In the genomic region with DNA sequence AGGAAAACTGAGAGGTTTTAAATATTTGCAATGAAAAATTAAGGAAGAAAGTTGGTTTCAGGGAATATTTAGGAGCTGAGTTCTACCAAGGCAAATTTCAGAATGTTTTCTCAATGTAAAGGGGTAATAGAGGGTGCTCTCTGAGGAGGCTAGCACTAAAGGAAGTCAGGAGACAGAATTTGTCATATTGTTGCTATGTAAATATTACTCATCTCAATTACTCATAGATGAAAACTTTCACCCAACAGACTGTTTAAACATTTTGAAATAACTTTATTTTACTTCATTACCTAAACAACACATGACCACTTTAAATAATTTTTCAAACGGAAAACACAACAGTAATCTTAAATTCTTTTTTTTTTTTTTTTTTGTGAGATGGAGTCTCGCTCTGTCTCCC, we compare ENCODE assay signal across 19 cellular contexts.
DNase-seq lines count a peak whose midpoint lies in the region; ATAC-seq and TF ChIP-seq lines count a peak whose summit lies in the region.
"Had no signal": no experiment of that assay in that cellular context is flagged by ENCODE, and none has a peak within 500 bp of the region (broad histone marks: within the 10 kb centered on the region; RNA-seq: fewer than 3 reads in every experiment).

No MANE protein-coding gene starts in this region.

- no peak overlapping the region for H3K4me3 ChIP-seq in astrocyte of the spinal cord (ENCODE audit: low read depth, low read length)
- H3K4me3 ChIP-seq: Peyer's patch, psoas muscle, suprapubic skin had no signal

- in situ Hi-C loops in astrocyte of the spinal cord (cut with HindIII; ENCODE audit: low sequenced_read_pairs) = no loop called here

- TF ChIP-seq CTCF in astrocyte of the spinal cord (IDR thresholded peaks at IDR 0.05; ENCODE audit: low read depth, low read length) = no peak

- no peak for ATAC-seq in GM21447 (IDR thresholded peaks at IDR 0.05; ENCODE audit: unreplicated experiment)
- ATAC-seq: activated CD4-positive, CD25-positive, alpha-beta regulatory T cell treated with anti-CD3 and anti-CD28 coated beads, Interleukin-2, amount 50 U/mL, for 24 hours; left lobe of liver; naive thymus-derived CD8-positive, alpha-beta T cell; psoas muscle had no signal

- DNase-seq in A172 (ENCODE audit: low spot score) = peak; percentile 82
- peak; percentile 42 for DNase-seq in HS-5 (ENCODE audit: low read depth)
- peak; percentile 64 for DNase-seq in astrocyte of the spinal cord (ENCODE audit: low read depth, low spot score)
- DNase-seq in iris pigment epithelial cell (ENCODE audit: low read depth) = peak; percentile 17
- no peak for DNase-seq in GOT3 (lab: John Stamatoyannopoulos, UW)
- no peak for DNase-seq in NCI-H2107 treated with DMSO at 0.1 percent for 48 hours (lab: John Stamatoyannopoulos, UW; ENCODE audit: unreplicated experiment)
- no peak for DNase-seq in NCI-H345 (lab: John Stamatoyannopoulos, UW)
- DNase-seq: activated T-cell treated with anti-CD3 and anti-CD28 coated beads for 4 hours; caudate nucleus; Karpas-422; naive thymus-derived CD8-positive, alpha-beta T cell; NCI-H187; NCI-H526; Peyer's patch; psoas muscle had no signal

Comparison
In these comparisons a context has a peak if more than half of its experiments do, and no peak if none do; other contexts are left out.
1. DNase-seq: peak in A172 (single experiment), HS-5 (single experiment), astrocyte of the spinal cord (single experiment) and iris pigment epithelial cell (single experiment); none in GOT3 (single experiment), NCI-H2107 treated with DMSO at 0.1 percent for 48 hours (single experiment) and NCI-H345 (single experiment).